1 cellular context compared by ENCODE assay signal in genomic region chr5:160155017-160155725, GRCh38.
TF ChIP-seq lines count a peak whose summit lies in the region.

No MANE protein-coding gene starts in this region.

TF ChIP-seq in IMR-90, 13 proteins besides CTCF, POLR2A, EP300 and RAD21:
- TF ChIP-seq SMC3 (IDR thresholded peaks at IDR 0.05; ENCODE audit: low read depth, low read length): no peak
- no peak for TF ChIP-seq MXI1 (IDR thresholded peaks at IDR 0.05; ENCODE audit: borderline replicate concordance, low read depth, low read length)
- peak; percentile 93 for TF ChIP-seq CEBPB (IDR thresholded peaks at IDR 0.05; ENCODE audit: low read depth, low read length)
- no peak for TF ChIP-seq BHLHE40 (IDR thresholded peaks at IDR 0.05; ENCODE audit: low read depth, low read length)
- TF ChIP-seq FOS (IDR thresholded peaks at IDR 0.05; ENCODE audit: low read depth, low read length): no peak
- TF ChIP-seq RFX5 (IDR thresholded peaks at IDR 0.05; ENCODE audit: low read depth, low read length): no peak
